10 cellular contexts compared by ENCODE assay signal in the genomic region with DNA sequence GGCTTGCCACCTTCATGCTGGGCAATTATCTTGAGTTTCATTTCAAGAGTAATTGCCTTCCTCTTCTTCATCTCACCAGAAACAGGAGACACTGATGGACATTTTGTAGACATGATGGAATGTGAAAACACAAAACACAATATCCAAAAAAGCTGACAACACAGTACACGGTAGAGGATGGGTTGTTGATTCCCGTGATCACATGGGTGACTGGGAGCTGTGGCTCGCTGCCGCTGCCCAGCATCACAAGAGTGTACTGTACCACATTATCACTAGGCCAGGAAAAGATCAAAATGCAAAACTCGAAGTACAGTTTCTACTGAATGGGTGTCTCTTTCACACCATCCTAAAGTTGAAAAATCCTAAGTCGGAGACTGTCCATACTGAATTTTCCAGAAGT.
"Had no signal": no experiment of that assay in that cellular context is flagged by ENCODE, and none has a peak within 500 bp of the region (broad histone marks: within the 10 kb centered on the region; RNA-seq: fewer than 3 reads in every experiment).

No MANE protein-coding gene starts in this region.

- H3K27me3 Mint-ChIP-seq: naive thymus-derived CD4-positive, alpha-beta T cell; T-cell had no signal

- DNase-seq: activated gamma-delta T cell; left colon; naive thymus-derived CD4-positive, alpha-beta T cell; posterior cingulate gyrus; retina; stimulated activated naive CD4-positive, alpha-beta T cell; T-cell; T1000; transverse colon had no signal

- H3K4me3 Mint-ChIP-seq: T-cell had no signal

- H3K27ac ChIP-seq: transverse colon, vagina had no signal

- H3K9me3 Mint-ChIP-seq: naive thymus-derived CD4-positive, alpha-beta T cell; T-cell had no signal

- H3K4me3 ChIP-seq: transverse colon, vagina had no signal

- H3K27me3 ChIP-seq: transverse colon, vagina had no signal

- ATAC-seq: left colon; naive thymus-derived CD4-positive, alpha-beta T cell; T-cell had no signal

- H3K9me3 ChIP-seq: transverse colon, vagina had no signal
